23 cellular contexts compared by ENCODE assay signal in genomic region chr4:134567461-134567860, GRCh38.
"Had no signal": no experiment of that assay in that cellular context is flagged by ENCODE, and none has a peak within 500 bp of the region (broad histone marks: within the 10 kb centered on the region; RNA-seq: fewer than 3 reads in every experiment).

No MANE protein-coding gene starts in this region.

- H3K4me3 ChIP-seq: colonic mucosa, dorsolateral prefrontal cortex, esophagus squamous epithelium, left lung, lung, transverse colon, uterus had no signal

- H3K4me1 ChIP-seq: colonic mucosa, esophagus squamous epithelium, foreskin keratinocyte, left lung, transverse colon, uterus had no signal

- DNase-seq: activated CD8-positive, alpha-beta memory T cell treated with anti-CD3 and anti-CD28 coated beads, Interleukin-2, amount 50 U/mL, for 4 hours; activated naive CD4-positive, alpha-beta T cell treated with anti-CD3 and anti-CD28 coated beads for 36 hours; activated naive CD8-positive, alpha-beta T cell treated with anti-CD3 and anti-CD28 coated beads, Interleukin-2, amount 10 ng/mL, durations not matched to agents 7 days and 5 days; activated T-cell treated with anti-CD3 and anti-CD28 coated beads, Interleukin-2, amount 50 U/mL, for 24 hours; central memory CD4-positive, alpha-beta T cell; colonic mucosa; dorsolateral prefrontal cortex; effector memory CD8-positive, alpha-beta T cell; esophagus squamous epithelium; foreskin keratinocyte; immature natural killer cell; kidney glomerular epithelial cell; left lung; naive thymus-derived CD4-positive, alpha-beta T cell; occipital lobe; posterior cingulate gyrus; stimulated activated CD4-positive, alpha-beta T cell treated with anti-CD3 and anti-CD28 coated beads, Interleukin-2, amount 100 ng/mL, for 48 hours; stimulated activated CD8-positive, alpha-beta memory T cell treated with anti-CD3 and anti-CD28 coated beads, Interleukin-4, amount 100 ng/mL, for 48 hours; stimulated activated naive B cell treated with anti-CD40 and anti-IgM and Interleukin-4, amounts not matched to agents 10 μg/mL and 1 μg/mL and 100 μg/mL, for 72 hours; T-helper 9 cell; transverse colon; uterus had no signal

- H3K9me3 ChIP-seq: colonic mucosa, esophagus squamous epithelium, left lung, transverse colon, uterus had no signal

- H3K36me3 ChIP-seq: colonic mucosa, esophagus squamous epithelium, left lung, transverse colon had no signal

- H3K27me3 ChIP-seq: colonic mucosa, dorsolateral prefrontal cortex, esophagus squamous epithelium, foreskin keratinocyte, left lung, transverse colon, uterus had no signal

- H3K27ac ChIP-seq: colonic mucosa, dorsolateral prefrontal cortex, esophagus squamous epithelium, foreskin keratinocyte, left lung, transverse colon, uterus had no signal
